ENCODE assay signal across 8 cellular contexts in genomic region chr16:30787613-30788378, GRCh38. TPM values are rescaled to one million over a fixed set of nuclear protein-coding genes. Genes with fewer than 3 reads are reported as not detected.
DNase-seq lines count a peak whose midpoint lies in the region; ATAC-seq and TF ChIP-seq lines count a peak whose summit lies in the region.

No MANE protein-coding gene starts in this region.

- peaks cover 0 to 16% (median 7%) of the 10 kb centered on the region in 4 donors for H3K4me1 Mint-ChIP-seq in CD4-positive, CD25-positive, alpha-beta regulatory T cell

- POLR2A ChIA-PET in Panc1 (lab: Charles Lee), result interaction anchor here (0.7 to 1.0 kb wide), 2 partner anchors 17 to 171 kb away, joined by 3 read pairs; no protein-coding TSS in a partner anchor

- H3K27me3 ChIP-seq in CD4-positive, CD25-positive, alpha-beta regulatory T cell (ENCODE audit: control insufficient read depth, insufficient read depth, low read length), result peaks cover 7% of the 10 kb centered on the region
- H3K27me3 ChIP-seq in Panc1 (ENCODE audit: control insufficient read depth, insufficient read depth, low read length) (no peaks in the 10 kb centered on the region), neuron (ENCODE audit: insufficient read depth, low read length) (no peaks in the 10 kb centered on the region)

- no TSS peak for BruUV-seq in Panc1 (replicated peaks; lab: Mats Ljungman, UMichigan)

- CTCF ChIA-PET in Panc1 (lab: Charles Lee), result no interaction called here

- H3K27me3 Mint-ChIP-seq in CD4-positive, CD25-positive, alpha-beta regulatory T cell, result peaks cover 41% of the 10 kb centered on the region

- no peaks in the 10 kb centered on the region for H3K9me3 Mint-ChIP-seq in CD4-positive, CD25-positive, alpha-beta regulatory T cell

- H3K27ac Mint-ChIP-seq in CD4-positive, CD25-positive, alpha-beta regulatory T cell, result peak overlapping the region in 2 of 3 donors; percentile 41 to 78

- no peaks in the 10 kb centered on the region for H3K9me3 ChIP-seq in CD4-positive, CD25-positive, alpha-beta regulatory T cell (ENCODE audit: control insufficient read depth in 2 of 2, low read length in 2 of 2)
- H3K9me3 ChIP-seq in Panc1 (ENCODE audit: control insufficient read depth, insufficient read depth, low read depth, low read length), result no peaks in the 10 kb centered on the region
- no peaks in the 10 kb centered on the region for H3K9me3 ChIP-seq in neuron (ENCODE audit: low read length)

- peaks cover 16% of the 10 kb centered on the region for H3K4me1 ChIP-seq in CD4-positive, CD25-positive, alpha-beta regulatory T cell (ENCODE audit: control insufficient read depth, insufficient read depth, low read length, poor library complexity, severe bottlenecking)
- H3K4me1 ChIP-seq in Panc1 (ENCODE audit: control insufficient read depth, insufficient read depth, low read length) (peaks cover 20% of the 10 kb centered on the region), neuron (ENCODE audit: insufficient read depth, low read length) (peaks cover 17% of the 10 kb centered on the region)

- in situ Hi-C loops in Panc1 (cut with HindIII; ENCODE audit: low pct_unique_long_range_greater_than_20kb, low sequenced_read_pairs), result no loop called here

- peak overlapping the region; percentile 86 for H2AFZ ChIP-seq in neuron (ENCODE audit: low read depth, low read length)

- ATAC-seq in CD4-positive, CD25-positive, alpha-beta regulatory T cell (ENCODE audit: low read depth in 2 of 2), result no peak
- ATAC-seq in Panc1 (no peak; the same call in 1 of the 2 replicates), HG03460 (IDR thresholded peaks at IDR 0.05; ENCODE audit: unreplicated experiment) (no peak), GM18502 (IDR thresholded peaks at IDR 0.05; ENCODE audit: poor library complexity, unreplicated experiment) (no peak)

- H3K4me3 ChIP-seq in CD4-positive, CD25-positive, alpha-beta regulatory T cell (ENCODE audit: low read depth, low read length), result peak overlapping the region; percentile 32
- H3K4me3 ChIP-seq in Panc1 (ENCODE audit: low read depth in 2 of 2, low read length in 2 of 2) (peak overlapping the region; percentile 86 to 87), epithelial cell of proximal tubule (ENCODE audit: low read depth, low read length) (peak overlapping the region; percentile 79), neuron (ENCODE audit: low read length) (peak overlapping the region; percentile 95)

- no peaks in the 10 kb centered on the region for H3K36me3 Mint-ChIP-seq in CD4-positive, CD25-positive, alpha-beta regulatory T cell

- no peaks in the 10 kb centered on the region for H3K36me3 ChIP-seq in CD4-positive, CD25-positive, alpha-beta regulatory T cell (ENCODE audit: control insufficient read depth, insufficient read depth, low read length)
- H3K36me3 ChIP-seq in Panc1 (ENCODE audit: control insufficient read depth, insufficient read depth, low read length) (peaks cover 7% of the 10 kb centered on the region; the same call in 1 of the 2 replicates), neuron (ENCODE audit: insufficient read depth, low read length) (peaks cover 18% of the 10 kb centered on the region)

- no peak for DNase-seq in CD4-positive, CD25-positive, alpha-beta regulatory T cell
- DNase-seq in Panc1 (ENCODE audit: low read depth, low spot score) (no peak), epithelial cell of proximal tubule (ENCODE audit: low read depth) (no peak), NCI-H526 treated with DMSO at 0.1 percent for 48 hours (lab: John Stamatoyannopoulos, UW) (no peak), retina (no peak)

- TF ChIP-seq CTCF in Panc1 (IDR thresholded peaks at IDR 0.05), result no peak
- no peak for TF ChIP-seq CTCF in epithelial cell of proximal tubule (conservative IDR thresholded peaks at IDR 0.05; ENCODE audit: low read depth, low read length)

- H3K27ac ChIP-seq in CD4-positive, CD25-positive, alpha-beta regulatory T cell (ENCODE audit: insufficient read depth, low read length, poor library complexity, severe bottlenecking), result no peak overlapping the region
- H3K27ac ChIP-seq in Panc1 (ENCODE audit: low read length), result peak overlapping the region; percentile 91

- peak overlapping the region; percentile 41 to 86 (median 84) for H3K4me3 Mint-ChIP-seq in CD4-positive, CD25-positive, alpha-beta regulatory T cell

- intact Hi-C loops in Panc1 (cut with micrococcal nuclease; ENCODE audit: unreplicated experiment), result no loop called here

RNA-seq across cellular contexts. Expression of gene ZNF629, which starts 0.8 kb away (rescaled TPM):
- total RNA-seq in CD4-positive, CD25-positive, alpha-beta regulatory T cell, result 0.49 TPM
- under 1 TPM; 0.23 to 0.79 (median 0.39) TPM for polyA plus RNA-seq in CD4-positive, CD25-positive, alpha-beta regulatory T cell
- 19.2 TPM for total RNA-seq in Panc1 (2021; ENCODE audit: unreplicated experiment)
- 19.8 TPM for polyA plus RNA-seq in Panc1 (2012; ENCODE audit: insufficient read length)
- total RNA-seq in epithelial cell of proximal tubule, result 11.4 and 14.0 TPM in 2 replicates

RNA-seq across cellular contexts. Expression of gene RNF40, which starts 25.7 kb away (rescaled TPM):
- 66.2 TPM for total RNA-seq in CD4-positive, CD25-positive, alpha-beta regulatory T cell
- polyA plus RNA-seq in CD4-positive, CD25-positive, alpha-beta regulatory T cell, result 10 to 100 TPM; 19.0 to 26.9 (median 22.9) TPM
- total RNA-seq in Panc1 (2021; ENCODE audit: unreplicated experiment) (114 TPM), epithelial cell of proximal tubule (47.2 and 73.8 TPM in 2 replicates)
- polyA plus RNA-seq in Panc1 (2012; ENCODE audit: insufficient read length), result 86.3 TPM

RNA-seq across cellular contexts. Expression of gene CFAP119, which starts 25.9 kb away (rescaled TPM):
- 1.8 TPM for total RNA-seq in CD4-positive, CD25-positive, alpha-beta regulatory T cell
- polyA plus RNA-seq in CD4-positive, CD25-positive, alpha-beta regulatory T cell, result 1 to 10 TPM in 1 of 4 donors, under 1 TPM in 2, not detected in 1; 0.23 to 1.5 (median 0.59) TPM
- 21.0 TPM for total RNA-seq in Panc1 (2021; ENCODE audit: unreplicated experiment)
- polyA plus RNA-seq in Panc1 (2012; ENCODE audit: insufficient read length), result 13.2 TPM
- total RNA-seq in epithelial cell of proximal tubule, result 7.0 and 8.2 TPM in 2 replicates

RNA-seq across cellular contexts. Expression of gene PHKG2, which starts 39.6 kb away (rescaled TPM):
- 43.9 TPM for total RNA-seq in CD4-positive, CD25-positive, alpha-beta regulatory T cell
- 10 to 100 TPM; 39.5 to 48.5 (median 44.7) TPM for polyA plus RNA-seq in CD4-positive, CD25-positive, alpha-beta regulatory T cell
- total RNA-seq in Panc1 (2021; ENCODE audit: unreplicated experiment), result 43.1 TPM
- 31.5 TPM for polyA plus RNA-seq in Panc1 (2012; ENCODE audit: insufficient read length)
- 27.6 and 42.0 TPM in 2 replicates for total RNA-seq in epithelial cell of proximal tubule

Comparison
In these comparisons a context has a peak if more than half of its experiments do, and no peak if none do; other contexts are left out.
1. H3K4me3 ChIP-seq: peak in every context shown above with its lines; median percentile 95 in neuron; 86 in Panc1; 79 in epithelial cell of proximal tubule; 32 in CD4-positive, CD25-positive, alpha-beta regulatory T cell.